ENCODE assay signal across 8 cellular contexts in the genomic region with DNA sequence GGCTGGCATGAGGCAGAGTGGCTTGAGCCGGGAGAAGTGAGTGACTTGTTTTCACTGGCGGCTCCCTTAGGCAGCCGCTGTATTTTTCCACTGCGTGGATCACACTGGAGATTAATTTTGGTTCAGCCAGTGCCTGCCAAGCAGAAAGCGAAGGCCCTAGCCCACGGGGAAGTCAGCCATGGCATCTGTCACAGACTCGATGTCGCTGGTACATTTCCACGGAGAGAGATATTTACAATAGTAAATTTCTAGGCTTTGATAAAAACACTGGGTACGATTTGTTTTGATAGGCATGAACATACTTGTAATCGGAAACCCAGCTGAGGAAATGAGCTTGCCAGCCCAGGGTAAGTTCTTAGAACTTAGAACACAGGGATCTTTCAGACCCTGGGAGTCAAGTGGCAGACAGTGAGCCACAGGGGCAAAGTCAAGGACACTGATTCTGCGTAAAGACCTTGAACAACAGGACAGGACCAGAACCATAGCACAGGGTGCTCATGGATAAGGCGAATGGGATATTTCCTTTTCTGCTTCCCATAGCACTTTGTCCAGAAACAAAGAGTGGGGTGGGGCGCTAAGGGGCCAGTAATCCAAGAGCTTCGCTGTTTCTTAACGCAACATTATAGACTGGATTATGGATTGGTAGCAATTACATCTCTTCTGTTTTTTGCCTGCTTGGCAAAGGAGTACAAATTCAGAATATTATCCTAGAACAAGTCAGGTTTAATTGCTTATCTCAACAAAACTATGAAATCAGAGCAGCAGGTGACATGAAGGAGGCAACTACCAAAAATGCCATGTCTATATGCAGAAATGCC. TPM values are rescaled to one million over a fixed set of nuclear protein-coding genes. Genes with fewer than 3 reads are reported as not detected.
DNase-seq lines count a peak whose midpoint lies in the region; TF ChIP-seq lines count a peak whose summit lies in the region.

No MANE protein-coding gene starts in this region.

- POLR2A ChIA-PET in OCI-LY7 (lab: Charles Lee), result interaction anchor here (0.7 kb wide), 2 partner anchors 50 to 1439 kb away, joined by 3 to 4 read pairs; no protein-coding TSS in a partner anchor

- peaks cover 10% of the 10 kb centered on the region for H3K36me3 ChIP-seq in OCI-LY7 (ENCODE audit: insufficient read depth, low read length)

- H3K27me3 Mint-ChIP-seq in activated CD4-positive, alpha-beta T cell treated with anti-CD3 and anti-CD28 coated beads, Interleukin-2, amount 10 ng/mL, durations not matched to agents 24 days and 14 days, result no peaks in the 10 kb centered on the region
- no peaks in the 10 kb centered on the region for H3K27me3 Mint-ChIP-seq in activated T-helper 2 cell treated with anti-CD3 and anti-CD28 coated beads, Interferon-gamma antibody, Interleukin-2, Interleukin-4, amounts not matched to agents 10 μg/mL and 5 μg/mL and 100 μg/mL, durations not matched to agents 14 hours and 24 hours and 36 hours (ENCODE audit: low read depth)
- no peaks in the 10 kb centered on the region for H3K27me3 Mint-ChIP-seq in neural crest cell (ENCODE audit: low read depth)

- no TSS peak for BruUV-seq in OCI-LY7 (replicated peaks; lab: Mats Ljungman, UMichigan)

- no peak overlapping the region for H2AFZ ChIP-seq in OCI-LY7 (ENCODE audit: low read length)

- H3K4me2 ChIP-seq in OCI-LY7 (ENCODE audit: low read length), result no peak overlapping the region

- H3K27ac Mint-ChIP-seq in activated CD4-positive, alpha-beta T cell treated with anti-CD3 and anti-CD28 coated beads, Interleukin-2, amount 10 ng/mL, durations not matched to agents 24 days and 14 days, result peak overlapping the region; percentile 91
- H3K27ac Mint-ChIP-seq in activated T-helper 2 cell treated with anti-CD3 and anti-CD28 coated beads, Interferon-gamma antibody, Interleukin-2, Interleukin-4, amounts not matched to agents 10 μg/mL and 5 μg/mL and 100 μg/mL, durations not matched to agents 14 hours and 24 hours and 36 hours, result peak overlapping the region; percentile 39
- H3K27ac Mint-ChIP-seq in neural crest cell (ENCODE audit: unreplicated experiment), result peak overlapping the region; percentile 28

- DNase-seq in activated CD4-positive, alpha-beta T cell treated with anti-CD3 and anti-CD28 coated beads, Interleukin-2, amount 10 ng/mL, durations not matched to agents 24 days and 14 days, result peak; percentile 73
- DNase-seq in activated CD4-positive, alpha-beta T cell treated with anti-CD3 and anti-CD28 coated beads for 1 hour, result no peak
- DNase-seq in activated T-helper 2 cell treated with anti-CD3 and anti-CD28 coated beads, Interferon-gamma antibody, Interleukin-2, Interleukin-4, amounts not matched to agents 10 μg/mL and 5 μg/mL and 100 μg/mL, durations not matched to agents 14 hours and 24 hours and 36 hours (ENCODE audit: low spot score), result no peak
- peak; percentile 84 to 89 for DNase-seq in foreskin fibroblast
- DNase-seq in neural crest cell (ENCODE audit: low read depth, low spot score), result no peak
- DNase-seq in HuH-7 (ENCODE audit: low spot score), result no peak
- no peak for DNase-seq in NCI-H1694 treated with DMSO at 0.1 percent for 48 hours (lab: John Stamatoyannopoulos, UW)
- DNase-seq in OCI-LY7 (ENCODE audit: low spot score), result no peak

- peaks cover 31% of the 10 kb centered on the region for H3K4me1 ChIP-seq in OCI-LY7 (ENCODE audit: insufficient read depth, low read length, poor library complexity, severe bottlenecking)

- no peaks in the 10 kb centered on the region for H3K9me2 ChIP-seq in OCI-LY7 (ENCODE audit: insufficient read depth, low read length)

- no peaks in the 10 kb centered on the region for H3K79me2 ChIP-seq in OCI-LY7 (ENCODE audit: insufficient read depth, low read depth, low read length)

- no peaks in the 10 kb centered on the region for H3K9me3 ChIP-seq in OCI-LY7 (ENCODE audit: low read length)

- H4K20me1 ChIP-seq in OCI-LY7 (ENCODE audit: insufficient read depth, low read length), result peaks cover 10% of the 10 kb centered on the region; the same call in 1 of the 2 replicates

- no peak overlapping the region for H3K4me3 Mint-ChIP-seq in activated CD4-positive, alpha-beta T cell treated with anti-CD3 and anti-CD28 coated beads, Interleukin-2, amount 10 ng/mL, durations not matched to agents 24 days and 14 days
- no peak overlapping the region for H3K4me3 Mint-ChIP-seq in activated T-helper 2 cell treated with anti-CD3 and anti-CD28 coated beads, Interferon-gamma antibody, Interleukin-2, Interleukin-4, amounts not matched to agents 10 μg/mL and 5 μg/mL and 100 μg/mL, durations not matched to agents 14 hours and 24 hours and 36 hours (ENCODE audit: low read depth)
- H3K4me3 Mint-ChIP-seq in neural crest cell, result peak overlapping the region; percentile 98

- H3K27ac ChIP-seq in OCI-LY7 (ENCODE audit: low read depth, low read length, poor library complexity, severe bottlenecking), result no peak overlapping the region

- CTCF ChIA-PET in OCI-LY7 (lab: Charles Lee; ENCODE audit: unreplicated experiment), result no interaction called here

- H3K9me3 Mint-ChIP-seq in activated CD4-positive, alpha-beta T cell treated with anti-CD3 and anti-CD28 coated beads, Interleukin-2, amount 10 ng/mL, durations not matched to agents 24 days and 14 days, result no peaks in the 10 kb centered on the region
- H3K9me3 Mint-ChIP-seq in activated T-helper 2 cell treated with anti-CD3 and anti-CD28 coated beads, Interferon-gamma antibody, Interleukin-2, Interleukin-4, amounts not matched to agents 10 μg/mL and 5 μg/mL and 100 μg/mL, durations not matched to agents 14 hours and 24 hours and 36 hours, result no peaks in the 10 kb centered on the region
- no peaks in the 10 kb centered on the region for H3K9me3 Mint-ChIP-seq in neural crest cell

- peaks cover 29% of the 10 kb centered on the region for H3K4me1 Mint-ChIP-seq in activated CD4-positive, alpha-beta T cell treated with anti-CD3 and anti-CD28 coated beads, Interleukin-2, amount 10 ng/mL, durations not matched to agents 24 days and 14 days
- H3K4me1 Mint-ChIP-seq in activated T-helper 2 cell treated with anti-CD3 and anti-CD28 coated beads, Interferon-gamma antibody, Interleukin-2, Interleukin-4, amounts not matched to agents 10 μg/mL and 5 μg/mL and 100 μg/mL, durations not matched to agents 14 hours and 24 hours and 36 hours (ENCODE audit: low read depth), result peaks cover 24% of the 10 kb centered on the region
- H3K4me1 Mint-ChIP-seq in neural crest cell, result peaks cover 53% of the 10 kb centered on the region

- peaks cover 23% of the 10 kb centered on the region for H3K36me3 Mint-ChIP-seq in activated CD4-positive, alpha-beta T cell treated with anti-CD3 and anti-CD28 coated beads, Interleukin-2, amount 10 ng/mL, durations not matched to agents 24 days and 14 days (ENCODE audit: low read depth)
- H3K36me3 Mint-ChIP-seq in activated T-helper 2 cell treated with anti-CD3 and anti-CD28 coated beads, Interferon-gamma antibody, Interleukin-2, Interleukin-4, amounts not matched to agents 10 μg/mL and 5 μg/mL and 100 μg/mL, durations not matched to agents 14 hours and 24 hours and 36 hours (ENCODE audit: low read depth), result peaks cover 31% of the 10 kb centered on the region
- peaks cover 3% of the 10 kb centered on the region for H3K36me3 Mint-ChIP-seq in neural crest cell (ENCODE audit: low read depth)

- intact Hi-C loops in activated CD4-positive, alpha-beta T cell treated with anti-CD3 and anti-CD28 coated beads, Interleukin-2, amount 10 ng/mL, durations not matched to agents 24 days and 14 days (cut with micrococcal nuclease), result no loop called here
- intact Hi-C loops in activated T-helper 2 cell treated with anti-CD3 and anti-CD28 coated beads, Interferon-gamma antibody, Interleukin-2, Interleukin-4, amounts not matched to agents 10 μg/mL and 5 μg/mL and 100 μg/mL, durations not matched to agents 14 hours and 24 hours and 36 hours (cut with micrococcal nuclease), result loop anchor here (5.0 kb wide), 1 partner anchor 589 kb away; no protein-coding TSS in a partner anchor
- intact Hi-C loops in OCI-LY7 (cut with micrococcal nuclease; ENCODE audit: unreplicated experiment), result no loop called here

- H3K4me3 ChIP-seq in foreskin fibroblast (ENCODE audit: low read depth in 1 of 2, low read length in 2 of 2) (peak overlapping the region; percentile 15 to 91), OCI-LY7 (ENCODE audit: low read depth, low read length, poor library complexity, severe bottlenecking) (no peak overlapping the region)

- no peak for TF ChIP-seq CTCF in foreskin fibroblast (IDR thresholded peaks at IDR 0.05; ENCODE audit: low read depth, low read length)
- no peak for TF ChIP-seq CTCF in neural crest cell (conservative IDR thresholded peaks at IDR 0.05)
- TF ChIP-seq CTCF in OCI-LY7 (conservative IDR thresholded peaks at IDR 0.05; ENCODE audit: low read length), result no peak

RNA-seq across cellular contexts. Expression of a gene that starts 4.5 kb away (rescaled TPM):
- total RNA-seq in activated CD4-positive, alpha-beta T cell treated with anti-CD3 and anti-CD28 coated beads, Interleukin-2, amount 10 ng/mL, durations not matched to agents 24 days and 14 days, result 10.2 and 10.6 TPM in 2 replicates
- 8.9 and 9.7 TPM in 2 replicates for total RNA-seq in activated T-helper 2 cell treated with anti-CD3 and anti-CD28 coated beads, Interferon-gamma antibody, Interleukin-2, Interleukin-4, amounts not matched to agents 10 μg/mL and 5 μg/mL and 100 μg/mL, durations not matched to agents 14 hours and 24 hours and 36 hours
- 20.6 and 20.9 TPM in 2 replicates for total RNA-seq in neural crest cell
- 5.3 and 7.0 TPM in 2 replicates for total RNA-seq in OCI-LY7 (2014; rRNA removed; shearing (Covaris generic))
- 4.5 and 5.3 TPM in 2 replicates for total RNA-seq in OCI-LY7 (2022)

Comparison
In these comparisons a context has a peak if more than half of its experiments do, and no peak if none do; other contexts are left out.
1. DNase-seq: peak in activated CD4-positive, alpha-beta T cell treated with anti-CD3 and anti-CD28 coated beads, Interleukin-2, amount 10 ng/mL, durations not matched to agents 24 days and 14 days (single experiment) and foreskin fibroblast (2 of 2); none in activated CD4-positive, alpha-beta T cell treated with anti-CD3 and anti-CD28 coated beads for 1 hour (single experiment), activated T-helper 2 cell treated with anti-CD3 and anti-CD28 coated beads, Interferon-gamma antibody, Interleukin-2, Interleukin-4, amounts not matched to agents 10 μg/mL and 5 μg/mL and 100 μg/mL, durations not matched to agents 14 hours and 24 hours and 36 hours (single experiment), neural crest cell (single experiment), HuH-7 (single experiment), NCI-H1694 treated with DMSO at 0.1 percent for 48 hours (single experiment) and OCI-LY7 (single experiment).
2. H3K27ac Mint-ChIP-seq: peak in every context shown above with its lines; median percentile 91 in activated CD4-positive, alpha-beta T cell treated with anti-CD3 and anti-CD28 coated beads, Interleukin-2, amount 10 ng/mL, durations not matched to agents 24 days and 14 days; 39 in activated T-helper 2 cell treated with anti-CD3 and anti-CD28 coated beads, Interferon-gamma antibody, Interleukin-2, Interleukin-4, amounts not matched to agents 10 μg/mL and 5 μg/mL and 100 μg/mL, durations not matched to agents 14 hours and 24 hours and 36 hours; 28 in neural crest cell.